Comparison of ENCODE assay signal across 2 cellular contexts in the genomic region with DNA sequence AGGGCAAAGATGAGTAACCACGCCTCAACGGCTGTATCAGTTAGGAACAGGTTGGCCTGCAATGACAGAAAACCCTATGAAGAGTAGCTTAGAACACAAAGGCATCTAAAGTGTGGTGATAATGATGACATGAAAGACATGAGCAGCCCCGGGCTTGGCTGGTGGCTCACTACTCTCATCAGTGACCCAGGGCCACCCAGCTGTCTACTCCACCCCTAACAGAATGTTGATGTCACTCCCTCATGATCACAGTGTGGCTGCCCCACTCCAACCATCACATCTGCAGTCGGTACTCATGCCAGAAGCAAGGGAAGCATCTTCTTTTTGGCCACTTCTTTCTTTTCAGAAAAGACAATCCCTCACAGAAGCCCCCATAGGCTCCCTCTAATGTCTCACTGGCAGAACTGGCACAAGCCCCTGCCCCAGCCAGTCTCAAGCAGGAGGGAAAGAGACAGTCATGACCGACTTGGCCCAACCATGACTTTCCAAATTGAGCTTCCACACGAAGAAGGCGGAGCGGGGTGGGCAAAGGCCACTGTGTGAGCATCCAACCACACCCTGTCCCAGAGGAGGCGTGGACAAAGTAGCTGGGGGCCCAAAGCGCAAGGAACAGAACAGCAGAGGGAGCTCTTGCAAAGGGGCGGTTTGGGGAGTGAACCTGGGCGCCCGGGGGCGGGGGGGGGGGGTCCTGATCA.
TF ChIP-seq lines count a peak whose summit lies in the region.

No MANE protein-coding gene starts in this region.

TF ChIP-seq in Ishikawa, 13 proteins besides CTCF, POLR2A, EP300 and RAD21 (continued from another document):
- TF ChIP-seq, protein P1, sequence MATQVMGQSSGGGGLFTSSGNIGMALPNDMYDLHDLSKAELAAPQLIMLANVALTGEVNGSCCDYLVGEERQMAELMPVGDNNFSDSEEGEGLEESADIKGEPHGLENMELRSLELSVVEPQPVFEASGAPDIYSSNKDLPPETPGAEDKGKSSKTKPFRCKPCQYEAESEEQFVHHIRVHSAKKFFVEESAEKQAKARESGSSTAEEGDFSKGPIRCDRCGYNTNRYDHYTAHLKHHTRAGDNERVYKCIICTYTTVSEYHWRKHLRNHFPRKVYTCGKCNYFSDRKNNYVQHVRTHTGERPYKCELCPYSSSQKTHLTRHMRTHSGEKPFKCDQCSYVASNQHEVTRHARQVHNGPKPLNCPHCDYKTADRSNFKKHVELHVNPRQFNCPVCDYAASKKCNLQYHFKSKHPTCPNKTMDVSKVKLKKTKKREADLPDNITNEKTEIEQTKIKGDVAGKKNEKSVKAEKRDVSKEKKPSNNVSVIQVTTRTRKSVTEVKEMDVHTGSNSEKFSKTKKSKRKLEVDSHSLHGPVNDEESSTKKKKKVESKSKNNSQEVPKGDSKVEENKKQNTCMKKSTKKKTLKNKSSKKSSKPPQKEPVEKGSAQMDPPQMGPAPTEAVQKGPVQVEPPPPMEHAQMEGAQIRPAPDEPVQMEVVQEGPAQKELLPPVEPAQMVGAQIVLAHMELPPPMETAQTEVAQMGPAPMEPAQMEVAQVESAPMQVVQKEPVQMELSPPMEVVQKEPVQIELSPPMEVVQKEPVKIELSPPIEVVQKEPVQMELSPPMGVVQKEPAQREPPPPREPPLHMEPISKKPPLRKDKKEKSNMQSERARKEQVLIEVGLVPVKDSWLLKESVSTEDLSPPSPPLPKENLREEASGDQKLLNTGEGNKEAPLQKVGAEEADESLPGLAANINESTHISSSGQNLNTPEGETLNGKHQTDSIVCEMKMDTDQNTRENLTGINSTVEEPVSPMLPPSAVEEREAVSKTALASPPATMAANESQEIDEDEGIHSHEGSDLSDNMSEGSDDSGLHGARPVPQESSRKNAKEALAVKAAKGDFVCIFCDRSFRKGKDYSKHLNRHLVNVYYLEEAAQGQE (IDR thresholded peaks at IDR 0.05; ENCODE audit: low read depth) = no peak
- TF ChIP-seq CREB1 (IDR thresholded peaks at IDR 0.05; ENCODE audit: low read depth) (no peak), MAX (IDR thresholded peaks at IDR 0.05) (no peak), USF1 (IDR thresholded peaks at IDR 0.05) (no peak), TAF1 (IDR thresholded peaks at IDR 0.05; ENCODE audit: low read depth) (no peak), EGR1 (IDR thresholded peaks at IDR 0.05) (no peak), NFIC (IDR thresholded peaks at IDR 0.05) (no peak)

TF ChIP-seq in WTC11, 78 proteins besides CTCF, POLR2A, EP300 and RAD21 (continued from another document):
- TF ChIP-seq IRF1 (CRISPR knock-in tag; IDR thresholded peaks at IDR 0.05) = no peak
TF ChIP-seq in WTC11: peak in this region for 0.
